8 cellular contexts compared by ENCODE assay signal in genomic region chr11:66843776-66844495, GRCh38. TPM values are rescaled to one million over a fixed set of nuclear protein-coding genes. Genes with fewer than 3 reads are reported as not detected.
DNase-seq lines count a peak whose midpoint lies in the region; ATAC-seq, FAIRE-seq and TF ChIP-seq lines count a peak whose summit lies in the region.

No MANE protein-coding gene starts in this region.

- H3K4me3 ChIP-seq in GM12864 (ENCODE audit: low read depth, low read length) (peak overlapping the region; percentile 65), esophagus squamous epithelium (peak overlapping the region; percentile 71 to 94 (median 78)), psoas muscle (peak overlapping the region; percentile 99)

- peaks cover 0 to 69% (median 0%) of the 10 kb centered on the region in 3 donors for H3K36me3 ChIP-seq in esophagus squamous epithelium
- peaks cover 4 to 48% of the 10 kb centered on the region in 2 donors for H3K36me3 ChIP-seq in psoas muscle (ENCODE audit: insufficient read depth in 1 of 2, low read depth in 1 of 2)

- ATAC-seq in psoas muscle (peak in 1 of 4 donors; percentile 3), HG03378 (IDR thresholded peaks at IDR 0.05; ENCODE audit: unreplicated experiment) (no peak)

- WGBS in esophagus squamous epithelium, 2 donors: 17 to 24% methylated on average over 6 to 9 of the region's 16 CpGs
- 12 to 16% (median 12%) methylated on average over 16 of the region's 16 CpGs for WGBS in psoas muscle, 3 donors

- FAIRE-seq in GM12891 (lab: Jason Lieb, UNC): no peak

- H3K27ac ChIP-seq in esophagus squamous epithelium: peak overlapping the region; percentile 95 to 100 (median 99)
- peak overlapping the region; percentile 98 for H3K27ac ChIP-seq in psoas muscle

- no peaks in the 10 kb centered on the region for H3K27me3 ChIP-seq in esophagus squamous epithelium
- no peaks in the 10 kb centered on the region for H3K27me3 ChIP-seq in psoas muscle (ENCODE audit: insufficient read depth in 3 of 3, low read length in 2 of 3)

- H3K9me3 ChIP-seq in esophagus squamous epithelium (no peaks in the 10 kb centered on the region), psoas muscle (no peaks in the 10 kb centered on the region)

- TF ChIP-seq CTCF in GM12864 (IDR thresholded peaks at IDR 0.05; ENCODE audit: low read depth, low read length, missing control alignments): no peak
- TF ChIP-seq CTCF in esophagus squamous epithelium (IDR thresholded peaks at IDR 0.05): no peak
- TF ChIP-seq CTCF in psoas muscle (IDR thresholded peaks at IDR 0.05): no peak

- DNase-seq in GM12864 (ENCODE audit: low read depth): no peak
- peak; percentile 53 for DNase-seq in RPMI8226
- no peak for DNase-seq in esophagus squamous epithelium (lab: John Stamatoyannopoulos, UW)
- DNase-seq in psoas muscle: no peak
- no peak for DNase-seq in NCI-H187 (lab: John Stamatoyannopoulos, UW)
- DNase-seq in GM12891 (ENCODE audit: insufficient read length, low spot score): no peak
- DNase-seq in SHP77 (lab: John Stamatoyannopoulos, UW): no peak

- H3K4me1 ChIP-seq in esophagus squamous epithelium (peaks cover 25 to 77% (median 34%) of the 10 kb centered on the region in 3 donors), psoas muscle (peaks cover 22% of the 10 kb centered on the region)

- intact Hi-C loops in esophagus squamous epithelium (cut with DNase I): no loop called here
- intact Hi-C loops in psoas muscle (cut with DNase I): loop anchor here in 1 of 2 donors (2.0 kb wide), 1 partner anchor 111 kb away; no protein-coding TSS in a partner anchor

- TF ChIP-seq POLR2A in esophagus squamous epithelium (IDR thresholded peaks at IDR 0.05): no peak
- TF ChIP-seq POLR2A in GM12891 (IDR thresholded peaks at IDR 0.05; ENCODE audit: low read depth, low read length): no peak

TF ChIP-seq in GM12891, 5 proteins besides CTCF, POLR2A, EP300 and RAD21:
- TF ChIP-seq SPI1 (IDR thresholded peaks at IDR 0.05; ENCODE audit: low read depth, low read length) (no peak), TAF1 (IDR thresholded peaks at IDR 0.05; ENCODE audit: low read depth, low read length) (no peak), POLR2AphosphoS5 (IDR thresholded peaks at IDR 0.05; ENCODE audit: low read depth, low read length) (no peak), POU2F2 (IDR thresholded peaks at IDR 0.05; ENCODE audit: low read depth, low read length) (no peak), PAX5 (IDR thresholded peaks at IDR 0.05; ENCODE audit: insufficient read depth, low read length, severe bottlenecking) (no peak)

RNA-seq across cellular contexts. Expression of gene RCE1, which starts 0.7 kb away (rescaled TPM):
- total RNA-seq in esophagus squamous epithelium (10 to 100 TPM in 3 of 4 donors, 1 to 10 TPM in 1; 8.9 to 29.7 (median 21.8) TPM), psoas muscle (1 to 10 TPM; 3.1 to 5.0 (median 4.3) TPM)
- 10 to 100 TPM in 1 of 3 donors, 1 to 10 TPM in 2; 4.2 to 13.2 (median 5.1) TPM for polyA plus RNA-seq in psoas muscle
- 14.1 TPM for polyA plus RNA-seq in GM12891 (2012; ENCODE audit: low read depth, missing spikeins)

RNA-seq across cellular contexts. Expression of gene LRFN4, which starts 12.9 kb away (rescaled TPM):
- total RNA-seq in esophagus squamous epithelium (10 to 100 TPM in 1 of 4 donors, 1 to 10 TPM in 3; 6.7 to 13.5 (median 7.2) TPM), psoas muscle (10 to 100 TPM in 3 of 4 donors, 1 to 10 TPM in 1; 7.4 to 11.8 (median 10.7) TPM)
- 10 to 100 TPM in 2 of 3 donors, 1 to 10 TPM in 1; 8.5 to 16.6 (median 15.3) TPM for polyA plus RNA-seq in psoas muscle
- polyA plus RNA-seq in GM12891 (2012; ENCODE audit: low read depth, missing spikeins): 4.7 TPM
